ENCODE assay signal across 8 cellular contexts in the genomic region with DNA sequence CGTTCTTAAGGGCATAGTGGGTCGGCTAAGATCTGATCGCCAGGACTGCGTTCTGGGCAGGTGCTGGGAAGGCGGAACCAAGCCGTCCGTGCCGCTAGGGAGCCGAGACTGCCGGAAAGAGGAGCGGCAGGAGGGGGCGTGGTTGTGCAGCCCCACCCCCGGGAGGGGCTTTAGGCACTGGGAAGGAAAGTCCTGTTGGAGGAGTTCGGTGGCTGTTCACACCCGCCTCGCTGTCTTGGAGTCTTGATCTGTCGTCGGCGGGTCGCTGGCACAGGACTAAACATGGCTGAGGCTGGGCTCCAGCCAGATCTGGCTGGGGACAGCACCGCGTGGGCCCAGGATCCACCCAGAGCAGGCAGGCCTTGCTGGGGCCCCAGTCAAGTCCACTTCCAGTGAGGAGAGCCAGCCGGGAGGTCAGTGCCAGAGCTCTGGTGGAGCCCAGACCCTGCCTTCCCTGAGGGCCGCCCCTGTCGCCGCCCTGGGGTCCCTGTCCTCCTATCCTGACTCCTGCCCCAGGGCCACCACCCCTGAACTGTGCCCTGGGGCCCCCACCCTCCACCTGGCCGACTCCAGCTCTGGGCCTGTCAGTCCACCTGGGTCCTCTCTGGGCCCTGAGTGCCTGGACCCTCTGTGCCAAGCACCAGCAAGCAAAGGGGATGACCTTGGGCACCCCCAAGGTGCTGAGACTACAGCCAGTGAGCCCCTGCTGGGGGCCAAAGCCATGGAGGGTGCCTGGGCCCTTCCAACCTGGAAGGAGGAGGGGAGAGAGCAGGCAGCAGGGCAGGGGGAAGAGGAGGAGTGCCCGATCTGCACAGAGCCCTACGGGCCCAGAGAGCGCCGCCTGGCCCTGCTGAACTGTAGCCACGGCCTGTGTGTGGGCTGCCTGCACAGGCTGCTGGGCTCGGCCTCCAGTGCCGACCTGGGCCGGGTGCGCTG. TPM values are rescaled to one million over a fixed set of nuclear protein-coding genes. Genes with fewer than 3 reads are reported as not detected.
DNase-seq lines count a peak whose midpoint lies in the region; ATAC-seq and TF ChIP-seq lines count a peak whose summit lies in the region.

No MANE protein-coding gene starts in this region.

- H2BK5ac ChIP-seq in neuronal stem cell (ENCODE audit: low read length), result no peak overlapping the region

- no peak overlapping the region for H3K14ac ChIP-seq in neuronal stem cell (ENCODE audit: low read length)

- no peaks in the 10 kb centered on the region for H3K4me1 Mint-ChIP-seq in CD4-positive, alpha-beta T cell (ENCODE audit: low read depth)
- H3K4me1 Mint-ChIP-seq in glutamatergic neuron (ENCODE audit: low read depth, unreplicated experiment), result peaks cover 4% of the 10 kb centered on the region

- H2BK120ac ChIP-seq in neuronal stem cell (ENCODE audit: low read depth, low read length), result no peak overlapping the region

- H3K4ac ChIP-seq in neuronal stem cell (ENCODE audit: low read length), result no peak overlapping the region

- no peak for TF ChIP-seq CTCF in CD4-positive, alpha-beta T cell (IDR thresholded peaks at IDR 0.05)
- no peak for TF ChIP-seq CTCF in glutamatergic neuron (IDR thresholded peaks at IDR 0.05; ENCODE audit: partially characterized antibody, unreplicated experiment)

- no peaks in the 10 kb centered on the region for H3K27me3 ChIP-seq in CD4-positive, alpha-beta T cell (ENCODE audit: control insufficient read depth, insufficient read depth, low read length)
- H3K27me3 ChIP-seq in neuronal stem cell (ENCODE audit: control insufficient read depth in 3 of 3, insufficient read depth in 3 of 3, low read depth in 1 of 3, low read length in 3 of 3), result peaks cover 0 to 5% (median 3%) of the 10 kb centered on the region in 3 experiments

- peaks cover 18% of the 10 kb centered on the region for H3K79me1 ChIP-seq in neuronal stem cell (ENCODE audit: low read depth, low read length)

- H3K36me3 Mint-ChIP-seq in CD4-positive, alpha-beta T cell (ENCODE audit: low read depth), result no peaks in the 10 kb centered on the region
- no peaks in the 10 kb centered on the region for H3K36me3 Mint-ChIP-seq in glutamatergic neuron (ENCODE audit: unreplicated experiment)

- H3K4me1 ChIP-seq in neuronal stem cell (ENCODE audit: control insufficient read depth in 2 of 2, insufficient read depth in 1 of 2, low read depth in 1 of 2, low read length in 2 of 2), result peaks cover 3 to 9% of the 10 kb centered on the region in 2 donors

- no peak overlapping the region for H3K4me2 ChIP-seq in neuronal stem cell (ENCODE audit: insufficient read depth, low read length, poor library complexity, severe bottlenecking)

- CTCF ChIA-PET in CD4-positive, alpha-beta T cell (lab: Charles Lee), result no interaction called here

- POLR2A ChIA-PET in CD4-positive, alpha-beta T cell (lab: Charles Lee), result no interaction called here

- H2AFZ ChIP-seq in neuronal stem cell (ENCODE audit: low read length), result no peak overlapping the region

- H3K18ac ChIP-seq in neuronal stem cell (ENCODE audit: low read length), result no peak overlapping the region

- no CpG with 5 or more reads among the region's 36 CpGs for WGBS in neuronal stem cell (ENCODE audit: extremely low coverage in 2 of 2, insufficient read length in 2 of 2, insufficient replicate concordance in 1 of 2), 2 donors

- peak overlapping the region in 1 of 2 donors; percentile 40 for H3K4me3 ChIP-seq in neuronal stem cell (ENCODE audit: low read length in 2 of 2)

- ATAC-seq in CD4-positive, alpha-beta T cell (ENCODE audit: poor library complexity), result no peak
- ATAC-seq in esophagus mucosa, result peak; percentile 79
- ATAC-seq in HG03342 (IDR thresholded peaks at IDR 0.05; ENCODE audit: unreplicated experiment), result no peak
- no peak for ATAC-seq in GM18511 (IDR thresholded peaks at IDR 0.05; ENCODE audit: unreplicated experiment)

- H3K9ac ChIP-seq in neuronal stem cell (ENCODE audit: low read depth, low read length, poor library complexity), result no peak overlapping the region

- no peak for DNase-seq in CD4-positive, alpha-beta T cell
- DNase-seq in NCI-H2227 treated with DMSO at 0.1 percent for 48 hours (lab: John Stamatoyannopoulos, UW), result peak; percentile 77
- no peak for DNase-seq in neuronal stem cell (ENCODE audit: low spot score)
- no peak for DNase-seq in glutamatergic neuron
- DNase-seq in cortex of kidney (lab: John Stamatoyannopoulos, UW), result no peak

- H3K27me3 Mint-ChIP-seq in CD4-positive, alpha-beta T cell, result no peaks in the 10 kb centered on the region
- H3K27me3 Mint-ChIP-seq in glutamatergic neuron (ENCODE audit: unreplicated experiment), result peaks cover 7% of the 10 kb centered on the region

- H3K27ac Mint-ChIP-seq in CD4-positive, alpha-beta T cell, result no peak overlapping the region
- no peak overlapping the region for H3K27ac Mint-ChIP-seq in glutamatergic neuron (ENCODE audit: unreplicated experiment)

- H3K36me3 ChIP-seq in neuronal stem cell (replicated peaks in 1 of 2; ENCODE audit: control insufficient read depth in 2 of 2, insufficient read depth in 2 of 2, low read length in 2 of 2), result peaks cover 17 to 36% of the 10 kb centered on the region in 2 donors

- no peak overlapping the region for H2BK15ac ChIP-seq in neuronal stem cell (ENCODE audit: low read length)

- no peak overlapping the region for H3K27ac ChIP-seq in CD4-positive, alpha-beta T cell (ENCODE audit: low read depth, low read length)
- H3K27ac ChIP-seq in neuronal stem cell (replicated peaks; ENCODE audit: low read length), result no peak overlapping the region

- peak overlapping the region; percentile 80 for H3K23ac ChIP-seq in neuronal stem cell (ENCODE audit: low read depth, low read length, poor library complexity)

- intact Hi-C loops in CD4-positive, alpha-beta T cell (cut with DNase I, micrococcal nuclease), result no loop called here

- peak overlapping the region; percentile 58 for H2BK12ac ChIP-seq in neuronal stem cell (ENCODE audit: low read length)

- H2AK5ac ChIP-seq in neuronal stem cell (ENCODE audit: low read depth, low read length), result peak overlapping the region; percentile 56

- no peaks in the 10 kb centered on the region for H3K9me3 Mint-ChIP-seq in CD4-positive, alpha-beta T cell
- H3K9me3 Mint-ChIP-seq in glutamatergic neuron (ENCODE audit: unreplicated experiment), result peaks cover 8% of the 10 kb centered on the region

- H4K91ac ChIP-seq in neuronal stem cell (ENCODE audit: low read depth, low read length, poor library complexity), result no peak overlapping the region

- peak overlapping the region; percentile 30 for H3K4me3 Mint-ChIP-seq in CD4-positive, alpha-beta T cell
- no peak overlapping the region for H3K4me3 Mint-ChIP-seq in glutamatergic neuron (ENCODE audit: unreplicated experiment)

- no peaks in the 10 kb centered on the region for H3K9me3 ChIP-seq in CD4-positive, alpha-beta T cell (ENCODE audit: control insufficient read depth, low read length)
- H3K9me3 ChIP-seq in neuronal stem cell (replicated peaks in 1 of 2; ENCODE audit: control insufficient read depth in 2 of 2, insufficient read depth in 1 of 2, low read depth in 1 of 2, low read length in 2 of 2), result no peaks in the 10 kb centered on the region

- H4K8ac ChIP-seq in neuronal stem cell (ENCODE audit: low read depth, low read length), result no peak overlapping the region

RNA-seq across cellular contexts. Expression of a gene that starts 4.5 kb away (rescaled TPM):
- under 1 TPM; 0.66 to 0.67 TPM for total RNA-seq in CD4-positive, alpha-beta T cell
- total RNA-seq in esophagus mucosa (11.2 TPM), glutamatergic neuron (ENCODE audit: unreplicated experiment) (24.8 TPM)
- 6.4 TPM for polyA plus RNA-seq in neuronal stem cell (2013, experiment 1 of 2)
- polyA plus RNA-seq in neuronal stem cell (2013, experiment 2 of 2), result 6.5 TPM

RNA-seq across cellular contexts. Expression of a gene that starts 7.4 kb away (rescaled TPM):
- under 1 TPM; 0.33 to 0.42 TPM for total RNA-seq in CD4-positive, alpha-beta T cell
- total RNA-seq in esophagus mucosa, result 156 TPM
- 0.66 TPM for polyA plus RNA-seq in neuronal stem cell (2013, experiment 1 of 2)
- polyA plus RNA-seq in neuronal stem cell (2013, experiment 2 of 2), result 0.61 TPM
- 2.1 TPM for total RNA-seq in glutamatergic neuron (ENCODE audit: unreplicated experiment)

RNA-seq across cellular contexts. Expression of a gene that starts 9.8 kb away (rescaled TPM):
- total RNA-seq in CD4-positive, alpha-beta T cell, result under 1 TPM in 1 of 2 experiments, not detected in 1; 0.14 TPM
- total RNA-seq in esophagus mucosa (2.7 TPM), glutamatergic neuron (ENCODE audit: unreplicated experiment) (0.39 TPM)
- not detected for polyA plus RNA-seq in neuronal stem cell (2013, experiment 1 of 2)
- not detected for polyA plus RNA-seq in neuronal stem cell (2013, experiment 2 of 2)

RNA-seq across cellular contexts. Expression of a gene that starts 12.0 kb away (rescaled TPM):
- total RNA-seq in CD4-positive, alpha-beta T cell, result 10 to 100 TPM; 22.8 to 25.3 TPM
- 8.6 TPM for total RNA-seq in esophagus mucosa
- polyA plus RNA-seq in neuronal stem cell (2013, experiment 1 of 2), result 16.1 TPM
- 15.4 TPM for polyA plus RNA-seq in neuronal stem cell (2013, experiment 2 of 2)
- 31.6 TPM for total RNA-seq in glutamatergic neuron (ENCODE audit: unreplicated experiment)

RNA-seq across cellular contexts. Expression of a gene that starts 12.1 kb away (rescaled TPM):
- total RNA-seq in CD4-positive, alpha-beta T cell, result 10 to 100 TPM; 18.2 to 18.7 TPM
- total RNA-seq in esophagus mucosa (24.8 TPM), glutamatergic neuron (ENCODE audit: unreplicated experiment) (36.5 TPM)
- 27.8 TPM for polyA plus RNA-seq in neuronal stem cell (2013, experiment 1 of 2)
- polyA plus RNA-seq in neuronal stem cell (2013, experiment 2 of 2), result 27.6 TPM

Comparison
In these comparisons a context has a peak if more than half of its experiments do, and no peak if none do; other contexts are left out.
1. RNA of a gene that starts 7.4 kb away (total RNA-seq): 156 TPM in esophagus mucosa (single experiment); 2.1 TPM in glutamatergic neuron (single experiment) and 0.33 to 0.42 TPM in CD4-positive, alpha-beta T cell; every median in the first group is over 10 times any median in the second.